In genomic region chr15:57097924-57098543, GRCh38 we compare ENCODE assay signal across 8 cellular contexts.
DNase-seq lines count a peak whose midpoint lies in the region; ATAC-seq and TF ChIP-seq lines count a peak whose summit lies in the region.
"Not testable (repeated sequence)": the region's sequence is repeated elsewhere in the genome, so short reads cannot be mapped to it uniquely, and the experiment has no call there.

No MANE protein-coding gene starts in this region.

- H3K27me3 Mint-ChIP-seq in CD8-positive, alpha-beta T cell (ENCODE audit: low read depth); activated CD4-positive, alpha-beta T cell treated with anti-CD3 and anti-CD28 coated beads, Interleukin-2, amount 10 ng/mL, durations not matched to agents 24 days and 14 days; central memory CD8-positive, alpha-beta T cell; nephron (ENCODE audit: low read depth): not testable (repeated sequence)

- BruUV-seq in IMR-90 (replicated peaks; lab: Mats Ljungman, UMichigan), result not testable (repeated sequence)

- not testable (repeated sequence) for H3K4ac ChIP-seq in IMR-90 (ENCODE audit: low read depth, low read length)

- H2AK5ac ChIP-seq in IMR-90 (ENCODE audit: low read depth, low read length), result not testable (repeated sequence)

- not testable (repeated sequence) for H3K56ac ChIP-seq in IMR-90 (ENCODE audit: extremely low read depth, insufficient read depth, low read length)

- H3K9me1 ChIP-seq in IMR-90 (ENCODE audit: insufficient read depth, low read length), result not testable (repeated sequence)

- H2BK120ac ChIP-seq in IMR-90 (ENCODE audit: low read depth, low read length), result not testable (repeated sequence)

- H3K14ac ChIP-seq in IMR-90 (replicated peaks; ENCODE audit: low read depth, low read length), result not testable (repeated sequence)

- H2AFZ ChIP-seq in IMR-90 (replicated peaks; ENCODE audit: low read length, poor library complexity), result not testable (repeated sequence)

- not testable (repeated sequence) for H2BK5ac ChIP-seq in IMR-90 (ENCODE audit: low read depth, low read length, poor library complexity, severe bottlenecking)

- H3K9me3 ChIP-seq in CD8-positive, alpha-beta T cell (ENCODE audit: low read length); IMR-90 (ENCODE audit: control insufficient read depth, insufficient read depth, low read length); upper lobe of right lung: not testable (repeated sequence)

- in situ Hi-C loops in IMR-90 (cut with MboI; ENCODE audit: low sequenced_read_pairs), result not testable (repeated sequence)

- H3K4me1 Mint-ChIP-seq in CD8-positive, alpha-beta T cell (ENCODE audit: low read depth); activated CD4-positive, alpha-beta T cell treated with anti-CD3 and anti-CD28 coated beads, Interleukin-2, amount 10 ng/mL, durations not matched to agents 24 days and 14 days: not testable (repeated sequence)
- H3K4me1 Mint-ChIP-seq in central memory CD8-positive, alpha-beta T cell, result peaks cover 11% of the 10 kb centered on the region
- H3K4me1 Mint-ChIP-seq in nephron, result peaks cover 16% of the 10 kb centered on the region

- H3K4me2 ChIP-seq in IMR-90 (ENCODE audit: low read depth, low read length), result not testable (repeated sequence)

- not testable (repeated sequence) for DNase-seq in CD8-positive, alpha-beta T cell; IMR-90; activated CD4-positive, alpha-beta T cell treated with anti-CD3 and anti-CD28 coated beads, Interleukin-2, amount 10 ng/mL, durations not matched to agents 24 days and 14 days; central memory CD8-positive, alpha-beta T cell (ENCODE audit: low spot score in 2 of 2)
- peak; percentile 15 for DNase-seq in NOMO-1 treated with DMSO at 0.1 percent for 48 hours (lab: John Stamatoyannopoulos, UW; ENCODE audit: unreplicated experiment)
- peak; percentile 43 for DNase-seq in fibroblast of pulmonary artery (ENCODE audit: low read depth)
- DNase-seq in upper lobe of right lung, result peak; percentile 69

- H3K18ac ChIP-seq in IMR-90 (ENCODE audit: low read depth, low read length), result not testable (repeated sequence)

- H3K27me3 ChIP-seq in CD8-positive, alpha-beta T cell (ENCODE audit: insufficient read depth, low read length); IMR-90 (ENCODE audit: control insufficient read depth, insufficient read depth, low read length); upper lobe of right lung: not testable (repeated sequence)

- WGBS in IMR-90 (ENCODE audit: extremely low coverage in 2 of 2, insufficient read length in 1 of 2), 2 experiments, result 100% methylated on average over 1 of the region's 4 CpGs; no CpG with 5 or more reads in 1 of the 2 experiments

- TF ChIP-seq CTCF in CD8-positive, alpha-beta T cell (IDR thresholded peaks at IDR 0.05); IMR-90 (conservative IDR thresholded peaks at IDR 0.05; ENCODE audit: low read depth, low read length); fibroblast of pulmonary artery (IDR thresholded peaks at IDR 0.05; ENCODE audit: low read length, missing control alignments); nephron (IDR thresholded peaks at IDR 0.05; ENCODE audit: unreplicated experiment in 3 of 3); upper lobe of right lung (IDR thresholded peaks at IDR 0.05): not testable (repeated sequence)

- H3K23ac ChIP-seq in IMR-90 (ENCODE audit: low read depth, low read length), result not testable (repeated sequence)

- peaks cover 22% of the 10 kb centered on the region for H3K36me3 Mint-ChIP-seq in CD8-positive, alpha-beta T cell
- not testable (repeated sequence) for H3K36me3 Mint-ChIP-seq in activated CD4-positive, alpha-beta T cell treated with anti-CD3 and anti-CD28 coated beads, Interleukin-2, amount 10 ng/mL, durations not matched to agents 24 days and 14 days (ENCODE audit: low read depth); central memory CD8-positive, alpha-beta T cell (ENCODE audit: insufficient read depth)
- peaks cover 36% of the 10 kb centered on the region for H3K36me3 Mint-ChIP-seq in nephron (ENCODE audit: low read depth)

- not testable (repeated sequence) for H3K9ac ChIP-seq in IMR-90 (ENCODE audit: low read depth, low read length)

- dilution Hi-C loops in IMR-90 (cut with HindIII; ENCODE audit: low sequenced_read_pairs, unreplicated experiment), result not testable (repeated sequence)

- H2AK9ac ChIP-seq in IMR-90 (replicated peaks; ENCODE audit: low read depth, low read length, poor library complexity), result not testable (repeated sequence)

- intact Hi-C loops in CD8-positive, alpha-beta T cell (cut with DNase I, micrococcal nuclease); IMR-90 (cut with micrococcal nuclease); activated CD4-positive, alpha-beta T cell treated with anti-CD3 and anti-CD28 coated beads, Interleukin-2, amount 10 ng/mL, durations not matched to agents 24 days and 14 days (cut with micrococcal nuclease); upper lobe of right lung (cut with DNase I): not testable (repeated sequence)

- POLR2A ChIA-PET in CD8-positive, alpha-beta T cell (lab: Charles Lee), result not testable (repeated sequence)
- POLR2A ChIA-PET in IMR-90 (lab: Charles Lee; ENCODE audit: unreplicated experiment), result interaction anchor here (0.5 kb wide), 1 partner anchor 36 kb away, joined by 3 read pairs; no protein-coding TSS in a partner anchor

- CTCF ChIA-PET in CD8-positive, alpha-beta T cell (lab: Charles Lee), result not testable (repeated sequence)
- CTCF ChIA-PET in IMR-90 (lab: Yijun Ruan, JAX), result interaction anchor here (0.6 to 0.7 kb wide), 2 partner anchors 213 to 369 kb away, joined by 3 to 5 read pairs; no protein-coding TSS in a partner anchor

- not testable (repeated sequence) for H4K91ac ChIP-seq in IMR-90 (ENCODE audit: insufficient read depth, low read depth, low read length)

- H4K20me1 ChIP-seq in IMR-90 (ENCODE audit: insufficient read depth, low read length), result not testable (repeated sequence)

- not testable (repeated sequence) for H3K27ac ChIP-seq in CD8-positive, alpha-beta T cell (ENCODE audit: low read depth, low read length); IMR-90 (ENCODE audit: insufficient read depth, low read length); upper lobe of right lung

- not testable (repeated sequence) for TF ChIP-seq POLR2A in IMR-90 (IDR thresholded peaks at IDR 0.05; ENCODE audit: low read depth, low read length)

- H3K9me3 Mint-ChIP-seq in CD8-positive, alpha-beta T cell; activated CD4-positive, alpha-beta T cell treated with anti-CD3 and anti-CD28 coated beads, Interleukin-2, amount 10 ng/mL, durations not matched to agents 24 days and 14 days; central memory CD8-positive, alpha-beta T cell; nephron: not testable (repeated sequence)

- H2BK15ac ChIP-seq in IMR-90 (ENCODE audit: low read depth, low read length), result not testable (repeated sequence)

- peak overlapping the region; percentile 19 for H3K27ac Mint-ChIP-seq in CD8-positive, alpha-beta T cell
- peak overlapping the region; percentile 30 for H3K27ac Mint-ChIP-seq in activated CD4-positive, alpha-beta T cell treated with anti-CD3 and anti-CD28 coated beads, Interleukin-2, amount 10 ng/mL, durations not matched to agents 24 days and 14 days
- H3K27ac Mint-ChIP-seq in central memory CD8-positive, alpha-beta T cell (ENCODE audit: low read depth), result peak overlapping the region; percentile 25
- peak overlapping the region in 2 of 3 experiments; percentile 37 to 42 for H3K27ac Mint-ChIP-seq in nephron

- not testable (repeated sequence) for H4K8ac ChIP-seq in IMR-90 (ENCODE audit: low read depth in 2 of 2, low read length in 2 of 2)

- H3K4me3 ChIP-seq in CD8-positive, alpha-beta T cell (ENCODE audit: low read depth, low read length); IMR-90 (ENCODE audit: insufficient read depth, low read depth, low read length); fibroblast of pulmonary artery (replicated peaks; ENCODE audit: low read depth, low read length); upper lobe of right lung: not testable (repeated sequence)

- not testable (repeated sequence) for H3K4me1 ChIP-seq in CD8-positive, alpha-beta T cell (ENCODE audit: insufficient read depth, low read length); IMR-90 (ENCODE audit: control insufficient read depth, insufficient read depth, low read length); upper lobe of right lung

- peaks cover 21 to 35% of the 10 kb centered on the region in 2 experiments for H3K79me1 ChIP-seq in IMR-90 (ENCODE audit: low read depth in 1 of 2, low read length in 2 of 2)

- H3K36me3 ChIP-seq in CD8-positive, alpha-beta T cell (ENCODE audit: insufficient read depth, low read length); IMR-90 (ENCODE audit: control insufficient read depth, insufficient read depth, low read length); upper lobe of right lung: not testable (repeated sequence)

- H4K5ac ChIP-seq in IMR-90 (ENCODE audit: low read depth, low read length), result not testable (repeated sequence)

- not testable (repeated sequence) for TF ChIP-seq RAD21 in IMR-90 (IDR thresholded peaks at IDR 0.05; ENCODE audit: low read length)

- not testable (repeated sequence) for H2BK20ac ChIP-seq in IMR-90 (ENCODE audit: low read depth, low read length)

- H3K4me3 Mint-ChIP-seq in CD8-positive, alpha-beta T cell; activated CD4-positive, alpha-beta T cell treated with anti-CD3 and anti-CD28 coated beads, Interleukin-2, amount 10 ng/mL, durations not matched to agents 24 days and 14 days; central memory CD8-positive, alpha-beta T cell; nephron: not testable (repeated sequence)

- not testable (repeated sequence) for ATAC-seq in CD8-positive, alpha-beta T cell; IMR-90 (ENCODE audit: low read depth); central memory CD8-positive, alpha-beta T cell (replicated peaks; ENCODE audit: extremely low read depth, poor library complexity, severe bottlenecking); upper lobe of right lung

TF ChIP-seq in IMR-90, 13 proteins besides CTCF, POLR2A, EP300 and RAD21:
- peak; percentile 1; the same call in 1 of the 2 replicates for TF ChIP-seq CEBPB (IDR thresholded peaks at IDR 0.05; ENCODE audit: low read depth, low read length)
